Comparison of ENCODE assay signal across 1 cellular context in genomic region chr11:64341851-64342791, GRCh38.
TF ChIP-seq lines count a peak whose summit lies in the region.

No MANE protein-coding gene starts in this region.

TF ChIP-seq in K562, 482 proteins besides CTCF, POLR2A, EP300 and RAD21 (continued from another document and continues in another):
- no peak for TF ChIP-seq GMEB1 (CRISPR knock-in tag; IDR thresholded peaks at IDR 0.05)
- TF ChIP-seq HDAC8 (tag; IDR thresholded peaks at IDR 0.05) = 0 out of 2 replicates have a peak, but pooled peaks have one; percentile 35
- 0 out of 2 replicates have a peak, but pooled peaks have one; percentile 60 for TF ChIP-seq GABPB2 (CRISPR knock-in tag; conservative IDR thresholded peaks at IDR 0.05)
- TF ChIP-seq JUND (IDR thresholded peaks at IDR 0.05; ENCODE audit: borderline replicate concordance, low read depth, low read length) = peak; percentile 52; the same call in 1 of the 2 replicates
- no peak; the same call in 2 of the 3 replicates for TF ChIP-seq JUND (tag; IDR thresholded peaks at IDR 0.05; ENCODE audit: borderline replicate concordance, low read depth, low read length)
- TF ChIP-seq CTCFL (IDR thresholded peaks at IDR 0.05; ENCODE audit: borderline replicate concordance, insufficient read depth, low read depth, low read length, poor library complexity, severe bottlenecking) = peak; percentile 71
- TF ChIP-seq MYC (IDR thresholded peaks at IDR 0.05; ENCODE audit: low read depth, low read length) = peak; percentile 69
- no peak for TF ChIP-seq MYC (CRISPR knock-in tag; IDR thresholded peaks at IDR 0.05; ENCODE audit: borderline replicate concordance, low read depth)
- TF ChIP-seq NFIC (IDR thresholded peaks at IDR 0.05) = peak; percentile 73
- TF ChIP-seq ZNF511 (CRISPR knock-in tag; IDR thresholded peaks at IDR 0.05) = peak; percentile 59; the same call in 1 of the 2 replicates
- no peak for TF ChIP-seq SAFB (IDR thresholded peaks at IDR 0.05; ENCODE audit: borderline replicate concordance, low read depth, low read length)
- peak; percentile 99 for TF ChIP-seq ZFX (CRISPR knock-in tag; IDR thresholded peaks at IDR 0.05)
- TF ChIP-seq NBN (IDR thresholded peaks at IDR 0.05; ENCODE audit: low read depth) = 0 out of 2 replicates have a peak, but pooled peaks have one; percentile 49
- TF ChIP-seq SMAD4 (CRISPR knock-in tag; conservative IDR thresholded peaks at IDR 0.05) = peak; percentile 83
- TF ChIP-seq ZNF644 (tag; IDR thresholded peaks at IDR 0.05; ENCODE audit: low read depth) = no peak
- no peak for TF ChIP-seq ZNF146 (CRISPR knock-in tag; IDR thresholded peaks at IDR 0.05; ENCODE audit: unreplicated experiment)
- 0 out of 2 replicates have a peak, but pooled peaks have one; percentile 18 for TF ChIP-seq ZNF24 (IDR thresholded peaks at IDR 0.05)
- no peak for TF ChIP-seq FOSL1 (tag; conservative IDR thresholded peaks at IDR 0.05)
- 0 out of 2 replicates have a peak, but pooled peaks have one; percentile 32 for TF ChIP-seq ZNF431 (CRISPR knock-in tag; IDR thresholded peaks at IDR 0.05)
- TF ChIP-seq CREB3 (tag; conservative IDR thresholded peaks at IDR 0.05; ENCODE audit: low read depth) = no peak
- TF ChIP-seq AFF1 (IDR thresholded peaks at IDR 0.05; ENCODE audit: low read depth in 1 of 2, partially characterized antibody in 2 of 2) = no peak
- TF ChIP-seq HDAC1 (IDR thresholded peaks at IDR 0.05) = peak in 1 of 2 experiments; percentile 83; a peak in 2 of 4 replicates
- peak; percentile 99 for TF ChIP-seq TFAP4 (CRISPR knock-in tag; IDR thresholded peaks at IDR 0.05; ENCODE audit: borderline replicate concordance)
- TF ChIP-seq RREB1 (CRISPR knock-in tag; IDR thresholded peaks at IDR 0.05) = 0 out of 2 replicates have a peak, but pooled peaks have one; percentile 4
- peak; percentile 34; the same call in 1 of the 2 replicates for TF ChIP-seq RNF2 (IDR thresholded peaks at IDR 0.05)
- peak; percentile 42; the same call in 1 of the 2 replicates for TF ChIP-seq KLF16 (IDR thresholded peaks at IDR 0.05)
- TF ChIP-seq COPS2 (conservative IDR thresholded peaks at IDR 0.05) = no peak
- TF ChIP-seq ZNF589 (CRISPR knock-in tag; IDR thresholded peaks at IDR 0.05; ENCODE audit: low read depth) = no peak
- peak; percentile 88; the same call in 1 of the 2 replicates for TF ChIP-seq NR2C2 (CRISPR knock-in tag; IDR thresholded peaks at IDR 0.05)
- peak; percentile 82 for TF ChIP-seq NR2C2 (tag; IDR thresholded peaks at IDR 0.05)
- peak in 1 of 2 experiments; percentile 61; a peak in 1 of 4 replicates for TF ChIP-seq NONO (IDR thresholded peaks at IDR 0.05; ENCODE audit: low read depth in 2 of 2, low read length in 1 of 2)
- 0 out of 2 replicates have a peak, but pooled peaks have one; percentile 48 for TF ChIP-seq ZBTB34 (CRISPR knock-in tag; IDR thresholded peaks at IDR 0.05)
- no peak for TF ChIP-seq NR4A1 (CRISPR knock-in tag; IDR thresholded peaks at IDR 0.05)
- TF ChIP-seq NR4A1 (tag; IDR thresholded peaks at IDR 0.05) = no peak
- TF ChIP-seq RB1 (IDR thresholded peaks at IDR 0.05; ENCODE audit: low read depth) = peak; percentile 63
- TF ChIP-seq ZNF766 (CRISPR knock-in tag; conservative IDR thresholded peaks at IDR 0.05) = no peak
- TF ChIP-seq ZNF143 (CRISPR knock-in tag; IDR thresholded peaks at IDR 0.05) = no peak
- peak; percentile 84 for TF ChIP-seq RBFOX2 (IDR thresholded peaks at IDR 0.05; ENCODE audit: low read depth, low read length)
- TF ChIP-seq MAX (CRISPR knock-in tag; IDR thresholded peaks at IDR 0.05) = peak; percentile 83
- TF ChIP-seq VEZF1 (CRISPR knock-in tag; IDR thresholded peaks at IDR 0.05) = peak; percentile 77
- TF ChIP-seq ESRRA (IDR thresholded peaks at IDR 0.05; ENCODE audit: borderline replicate concordance, low read depth) = peak; percentile 66; the same call in 1 of the 2 replicates
